2 cellular contexts compared by ENCODE assay signal in genomic region chr13:88565566-88565965, GRCh38.
TF ChIP-seq lines count a peak whose summit lies in the region.

No MANE protein-coding gene starts in this region.

TF ChIP-seq in SK-N-SH treated with all-trans-retinoic acid at 6 μM for 48 hours, 23 proteins besides CTCF, POLR2A, EP300 and RAD21 (continued from another document):
- TF ChIP-seq PATZ1 (CRISPR knock-in tag; IDR thresholded peaks at IDR 0.05; ENCODE audit: borderline replicate concordance) (no peak), ZNF70 (CRISPR knock-in tag; IDR thresholded peaks at IDR 0.05) (no peak), CSDC2 (CRISPR knock-in tag; IDR thresholded peaks at IDR 0.05) (no peak), ZC3H10 (CRISPR knock-in tag; IDR thresholded peaks at IDR 0.05) (no peak), ISL1 (CRISPR knock-in tag; IDR thresholded peaks at IDR 0.05) (no peak), BACH2 (CRISPR knock-in tag; IDR thresholded peaks at IDR 0.05; ENCODE audit: borderline replicate concordance) (no peak), SNAI2 (CRISPR knock-in tag; IDR thresholded peaks at IDR 0.05) (no peak), POU6F1 (CRISPR knock-in tag; IDR thresholded peaks at IDR 0.05; ENCODE audit: borderline replicate concordance, low read depth) (no peak), CREB5 (CRISPR knock-in tag; IDR thresholded peaks at IDR 0.05; ENCODE audit: low read depth) (no peak), ZNF8 (CRISPR knock-in tag; IDR thresholded peaks at IDR 0.05) (no peak), CSRNP3 (CRISPR knock-in tag; IDR thresholded peaks at IDR 0.05) (no peak), RARB (CRISPR knock-in tag; IDR thresholded peaks at IDR 0.05) (no peak)
TF ChIP-seq in SK-N-SH treated with all-trans-retinoic acid at 6 μM for 48 hours: peak in this region for 0.

TF ChIP-seq in GM23338, 12 proteins besides CTCF, POLR2A, EP300 and RAD21 (continued from another document):
- TF ChIP-seq ETS1 (IDR thresholded peaks at IDR 0.05) (no peak), JUNB (IDR thresholded peaks at IDR 0.05; ENCODE audit: unreplicated experiment) (no peak), REST (IDR thresholded peaks at IDR 0.05; ENCODE audit: unreplicated experiment) (no peak), EZH2phosphoT487 (IDR thresholded peaks at IDR 0.05; ENCODE audit: unreplicated experiment) (no peak), ZNF331 (CRISPR knock-in tag; IDR thresholded peaks at IDR 0.05; ENCODE audit: low read depth) (no peak), ZNF462 (CRISPR knock-in tag; IDR thresholded peaks at IDR 0.05) (no peak), CREB1 (CRISPR knock-in tag; IDR thresholded peaks at IDR 0.05; ENCODE audit: low read depth) (no peak), ZNF114 (CRISPR knock-in tag; IDR thresholded peaks at IDR 0.05) (no peak), STAT1 (IDR thresholded peaks at IDR 0.05; ENCODE audit: unreplicated experiment) (no peak)
